8 cellular contexts compared by ENCODE assay signal in the genomic region with DNA sequence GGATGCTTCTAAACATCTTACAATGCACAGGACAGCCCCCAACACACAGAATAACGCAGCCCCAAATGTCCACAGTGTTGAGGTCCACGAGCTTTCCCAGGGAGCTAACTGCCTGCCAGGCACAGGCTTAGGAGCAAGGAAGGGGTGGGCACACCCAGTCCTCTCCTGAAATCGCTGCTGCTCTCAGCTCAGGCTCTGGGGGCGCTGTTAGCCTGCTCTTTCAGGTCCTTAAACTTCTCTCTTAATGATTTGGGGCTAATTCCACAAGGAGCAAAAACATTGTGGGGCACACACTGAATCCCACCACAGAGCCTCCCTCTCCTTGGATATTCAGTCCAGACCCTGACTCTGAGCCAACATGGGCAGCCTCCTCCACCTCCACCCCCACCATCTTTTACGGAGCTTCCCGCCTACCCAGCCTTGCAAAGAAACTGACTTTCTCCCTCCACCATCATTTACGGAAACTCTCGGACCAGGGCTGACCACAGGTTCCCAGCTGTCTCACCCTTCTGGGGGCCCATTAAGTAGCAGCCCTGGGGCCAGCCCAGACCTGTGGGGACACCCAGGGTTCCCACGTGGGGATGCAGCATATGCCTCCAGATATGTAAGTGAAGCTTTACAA. TPM values are rescaled to one million over a fixed set of nuclear protein-coding genes. Genes with fewer than 3 reads are reported as not detected.
A peak's percentile ranks its signal among the peaks of the same experiment; 100 is the strongest.
DNase-seq lines count a peak whose midpoint lies in the region; ATAC-seq and TF ChIP-seq lines count a peak whose summit lies in the region.

No MANE protein-coding gene starts in this region.

- no peaks in the 10 kb centered on the region for H3K79me2 ChIP-seq in SK-N-SH (ENCODE audit: insufficient read depth)
- no peaks in the 10 kb centered on the region for H3K79me2 ChIP-seq in MM.1S (ENCODE audit: low read length)
- no peaks in the 10 kb centered on the region for H3K79me2 ChIP-seq in hepatocyte

- CTCF ChIA-PET in SK-N-SH (lab: Yijun Ruan, JAX), result interaction anchor here (0.5 to 3.8 kb wide), 82 partner anchors 11 to 506 kb away, joined by 3 to 104 read pairs (median 4); a partner anchor contains a TSS

- H3K27me3 ChIP-seq in SK-N-SH (ENCODE audit: insufficient read depth) (no peaks in the 10 kb centered on the region), MM.1S (replicated peaks; ENCODE audit: insufficient read depth, low read length) (peaks cover 85% of the 10 kb centered on the region), hepatocyte (no peaks in the 10 kb centered on the region)

- H3K4me1 ChIP-seq in SK-N-SH (ENCODE audit: control insufficient read depth in 1 of 2, insufficient read depth in 2 of 2, low read depth in 1 of 2, low read length in 1 of 2) (no peaks in the 10 kb centered on the region), MM.1S (ENCODE audit: low read length) (no peaks in the 10 kb centered on the region), hepatocyte (ENCODE audit: insufficient read depth) (no peaks in the 10 kb centered on the region)

- peak; percentile 22 for TF ChIP-seq CTCF in SK-N-SH (IDR thresholded peaks at IDR 0.05)
- peak; percentile 68 for TF ChIP-seq CTCF in MM.1S (IDR thresholded peaks at IDR 0.05; ENCODE audit: low read length)
- TF ChIP-seq CTCF in hepatocyte (IDR thresholded peaks at IDR 0.05; ENCODE audit: poor library complexity), result peak; percentile 53

- no peaks in the 10 kb centered on the region for H3K36me3 ChIP-seq in SK-N-SH (replicated peaks in 1 of 2; ENCODE audit: control insufficient read depth in 1 of 2, insufficient read depth in 2 of 2, low read length in 1 of 2)
- H3K36me3 ChIP-seq in MM.1S (replicated peaks; ENCODE audit: insufficient read depth, low read length), result no peaks in the 10 kb centered on the region
- H3K36me3 ChIP-seq in hepatocyte (replicated peaks; ENCODE audit: insufficient read depth, low read depth), result no peaks in the 10 kb centered on the region

- no peaks in the 10 kb centered on the region for H4K20me1 ChIP-seq in SK-N-SH (ENCODE audit: insufficient read depth)
- no peaks in the 10 kb centered on the region for H4K20me1 ChIP-seq in MM.1S (ENCODE audit: insufficient read depth, low read length)
- no peaks in the 10 kb centered on the region for H4K20me1 ChIP-seq in hepatocyte (ENCODE audit: insufficient read depth, poor library complexity, severe bottlenecking)

- H3K9ac ChIP-seq in SK-N-SH (no peak overlapping the region), MM.1S (ENCODE audit: low read length) (no peak overlapping the region)

- TF ChIP-seq EP300 in SK-N-SH (IDR thresholded peaks at IDR 0.05; ENCODE audit: borderline replicate concordance in 1 of 2, low read depth in 1 of 2, low read length in 1 of 2), result no peak

- POLR2A ChIA-PET in SK-N-SH (lab: Yijun Ruan, JAX), result interaction anchor here (1.4 kb wide), 1 partner anchor 171 kb away, joined by 3 read pairs; a partner anchor contains a TSS

- peak; percentile 74 for TF ChIP-seq RAD21 in SK-N-SH (IDR thresholded peaks at IDR 0.05; ENCODE audit: low read length)

- H3K27ac ChIP-seq in SK-N-SH (ENCODE audit: low read depth in 2 of 2, low read length in 1 of 2) (no peak overlapping the region), MM.1S (ENCODE audit: low read length) (no peak overlapping the region), hepatocyte (no peak overlapping the region)

- H3K9me2 ChIP-seq in SK-N-SH (no peaks in the 10 kb centered on the region), MM.1S (replicated peaks; ENCODE audit: insufficient read depth, low read length) (no peaks in the 10 kb centered on the region), hepatocyte (replicated peaks; ENCODE audit: insufficient read depth) (no peaks in the 10 kb centered on the region)

- H3K4me2 ChIP-seq in SK-N-SH (no peak overlapping the region), MM.1S (ENCODE audit: low read depth, low read length) (no peak overlapping the region), hepatocyte (no peak overlapping the region)

- WGBS in SK-N-SH (ENCODE audit: low lambda C conversion rate), result 20% methylated on average over 9 of the region's 9 CpGs
- 44% methylated on average over 9 of the region's 9 CpGs for WGBS in hepatocyte (ENCODE audit: low lambda C conversion rate, missing lambda C conversion rate)

- ATAC-seq in SK-N-SH treated with all-trans-retinoic acid at 6 μM for 48 hours, result no peak; the same call in 2 of the 3 replicates
- no peak for ATAC-seq in HG02938 (IDR thresholded peaks at IDR 0.05; ENCODE audit: unreplicated experiment)
- ATAC-seq in HG03442 (IDR thresholded peaks at IDR 0.05; ENCODE audit: unreplicated experiment), result no peak

- H2AFZ ChIP-seq in SK-N-SH (ENCODE audit: low read depth) (no peak overlapping the region), MM.1S (ENCODE audit: low read length) (no peak overlapping the region), hepatocyte (no peak overlapping the region)

- H3K9me3 ChIP-seq in SK-N-SH, result no peaks in the 10 kb centered on the region
- no peaks in the 10 kb centered on the region for H3K9me3 ChIP-seq in MM.1S (replicated peaks; ENCODE audit: insufficient read depth, low read length)
- no peaks in the 10 kb centered on the region for H3K9me3 ChIP-seq in hepatocyte (ENCODE audit: low read depth)

- DNase-seq in SK-N-SH (peak; percentile 82), MM.1S (peak; percentile 26), hepatocyte (ENCODE audit: low spot score) (peak; percentile 61)
- DNase-seq in activated CD8-positive, alpha-beta memory T cell treated with anti-CD3 and anti-CD28 coated beads, Interleukin-2, amount 50 U/mL, for 4 hours, result peak; percentile 26
- peak; percentile 66 for DNase-seq in stimulated activated CD8-positive, alpha-beta memory T cell treated with anti-CD3 and anti-CD28 coated beads, Interleukin-4, amount 100 ng/mL, for 48 hours

- H3F3A ChIP-seq in SK-N-SH (replicated peaks; ENCODE audit: insufficient read depth) (no peaks in the 10 kb centered on the region), MM.1S (ENCODE audit: insufficient read depth, low read length) (no peaks in the 10 kb centered on the region)

- no peak overlapping the region; a peak in 1 of 4 replicates for H3K4me3 ChIP-seq in SK-N-SH (ENCODE audit: low read depth in 2 of 2, low read length in 1 of 2)
- H3K4me3 ChIP-seq in MM.1S (ENCODE audit: low read length), result no peak overlapping the region
- H3K4me3 ChIP-seq in hepatocyte, result no peak overlapping the region

TF ChIP-seq in SK-N-SH, 30 proteins besides CTCF, POLR2A, EP300 and RAD21:
- TF ChIP-seq SMC3 (IDR thresholded peaks at IDR 0.05; ENCODE audit: low read depth, low read length), result peak; percentile 31; the same call in 1 of the 2 replicates
- TF ChIP-seq GATA2 (CRISPR knock-in tag; IDR thresholded peaks at IDR 0.05), result no peak
TF ChIP-seq in SK-N-SH: peak in this region for 1.

TF ChIP-seq in SK-N-SH treated with all-trans-retinoic acid at 6 μM for 48 hours, 23 proteins besides CTCF, POLR2A, EP300 and RAD21:
- TF ChIP-seq ZFP30 (CRISPR knock-in tag; IDR thresholded peaks at IDR 0.05), result no peak
- no peak for TF ChIP-seq ISL1 (CRISPR knock-in tag; IDR thresholded peaks at IDR 0.05)
- TF ChIP-seq TCF4 (CRISPR knock-in tag; IDR thresholded peaks at IDR 0.05; ENCODE audit: borderline replicate concordance), result no peak

RNA-seq across cellular contexts. Expression of a gene that starts 1.1 kb away (rescaled TPM):
- polyA plus RNA-seq in SK-N-SH (2012; rRNA removed), result not detected in 2 replicates
- polyA plus RNA-seq in SK-N-SH (2012; cell fraction: cytosol; rRNA removed), result not detected in 2 replicates
- polyA plus RNA-seq in SK-N-SH (2012; cell fraction: nucleus; rRNA removed), result not detected in 2 replicates
- total RNA-seq in hepatocyte, result 0.67 TPM in 1 of 2 replicates, not detected in the other
- polyA plus RNA-seq in hepatocyte, result 0.28 TPM in 1 of 2 replicates, not detected in the other

RNA-seq across cellular contexts. Expression of a gene that starts 20.3 kb away (rescaled TPM):
- not detected in 2 replicates for polyA plus RNA-seq in SK-N-SH (2012; rRNA removed)
- not detected in 2 replicates for polyA plus RNA-seq in SK-N-SH (2012; cell fraction: cytosol; rRNA removed)
- polyA plus RNA-seq in SK-N-SH (2012; cell fraction: nucleus; rRNA removed), result not detected in 2 replicates
- total RNA-seq in hepatocyte, result 0.43 TPM in 1 of 2 replicates, not detected in the other
- polyA plus RNA-seq in hepatocyte, result 0.47 and 0.96 TPM in 2 replicates

RNA-seq across cellular contexts. Expression of a gene that starts 25.8 kb away (rescaled TPM):
- polyA plus RNA-seq in SK-N-SH (2012; rRNA removed) (not detected in 2 replicates), hepatocyte (not detected in 2 replicates)
- polyA plus RNA-seq in SK-N-SH (2012; cell fraction: cytosol; rRNA removed), result not detected in 2 replicates
- not detected in 2 replicates for polyA plus RNA-seq in SK-N-SH (2012; cell fraction: nucleus; rRNA removed)
- not detected in 2 replicates for total RNA-seq in hepatocyte

RNA-seq across cellular contexts. Expression of a gene that starts 35.0 kb away (rescaled TPM):
- polyA plus RNA-seq in SK-N-SH (2012; rRNA removed), result not detected in 2 replicates
- not detected in 2 replicates for polyA plus RNA-seq in SK-N-SH (2012; cell fraction: cytosol; rRNA removed)
- not detected in 2 replicates for polyA plus RNA-seq in SK-N-SH (2012; cell fraction: nucleus; rRNA removed)
- not detected in 2 replicates for total RNA-seq in hepatocyte
- polyA plus RNA-seq in hepatocyte, result not detected in 2 replicates

RNA-seq across cellular contexts. Expression of a gene that starts 57.3 kb away (rescaled TPM):
- polyA plus RNA-seq in SK-N-SH (2012; rRNA removed) (not detected in 2 replicates), hepatocyte (0.37 TPM in 1 of 2 replicates, not detected in the other)
- not detected in 2 replicates for polyA plus RNA-seq in SK-N-SH (2012; cell fraction: cytosol; rRNA removed)
- polyA plus RNA-seq in SK-N-SH (2012; cell fraction: nucleus; rRNA removed), result not detected in 2 replicates
- 0.03 TPM in 1 of 2 replicates, not detected in the other for total RNA-seq in hepatocyte

Comparison
In these comparisons a context has a peak if more than half of its experiments do, and no peak if none do; other contexts are left out.
1. DNase-seq: peak in every context shown above with its lines; median percentile 82 in SK-N-SH; 66 in stimulated activated CD8-positive, alpha-beta memory T cell treated with anti-CD3 and anti-CD28 coated beads, Interleukin-4, amount 100 ng/mL, for 48 hours; 61 in hepatocyte; 26 in MM.1S; 26 in activated CD8-positive, alpha-beta memory T cell treated with anti-CD3 and anti-CD28 coated beads, Interleukin-2, amount 50 U/mL, for 4 hours.